ENCODE assay signal across 17 cellular contexts in genomic region chr13:113454936-113455335, GRCh38. TPM values are rescaled to one million over a fixed set of nuclear protein-coding genes. Genes with fewer than 3 reads are reported as not detected.
DNase-seq lines count a peak whose midpoint lies in the region; ATAC-seq and TF ChIP-seq lines count a peak whose summit lies in the region.
"Had no signal": no experiment of that assay in that cellular context is flagged by ENCODE, and none has a peak within 500 bp of the region (broad histone marks: within the 10 kb centered on the region; RNA-seq: fewer than 3 reads in every experiment).

No MANE protein-coding gene starts in this region.

- H4K20me1 ChIP-seq in Karpas-422 (ENCODE audit: insufficient read depth, low read depth, low read length), result no peaks in the 10 kb centered on the region

- H3K4me2 ChIP-seq in Karpas-422 (ENCODE audit: low read depth, low read length, poor library complexity, severe bottlenecking), result no peak overlapping the region

- DNase-seq in heart left ventricle (peak in 1 of 5 donors; percentile 24), left cardiac atrium (no peak), Karpas-422 (no peak), ecto neural progenitor cell (ENCODE audit: low spot score) (peak; percentile 29), sigmoid colon (no peak), chondrocyte (ENCODE audit: low spot score) (no peak)
- DNase-seq: CD4-positive, CD25-positive, alpha-beta regulatory T cell; HCEC 1CT; IMR-90; Kasumi-1; NCI-H1417; NCI-H187 treated with DMSO at 0.1 percent for 48 hours; NCI-H748 treated with DMSO at 0.1 percent for 48 hours; PC-3 had no signal

- TF ChIP-seq POLR2A in heart left ventricle (IDR thresholded peaks at IDR 0.05) (no peak), sigmoid colon (IDR thresholded peaks at IDR 0.05) (no peak)

- H3K9ac ChIP-seq in Karpas-422 (ENCODE audit: low read length), result no peak overlapping the region

- H3K4me1 ChIP-seq in heart left ventricle, result peaks cover 0 to 43% (median 11%) of the 10 kb centered on the region in 12 donors
- peaks cover 57% of the 10 kb centered on the region for H3K4me1 ChIP-seq in Karpas-422 (ENCODE audit: low read length)
- H3K4me1 ChIP-seq in sigmoid colon, result peaks cover 0 to 40% (median 28%) of the 10 kb centered on the region in 4 donors

- H3K9me3 Mint-ChIP-seq in chondrocyte (ENCODE audit: low read depth), result no peaks in the 10 kb centered on the region
- H3K9me3 Mint-ChIP-seq: CD4-positive, CD25-positive, alpha-beta regulatory T cell had no signal

- no peak overlapping the region for H3K4me3 Mint-ChIP-seq in chondrocyte (ENCODE audit: unreplicated experiment)
- H3K4me3 Mint-ChIP-seq: B cell; CD4-positive, CD25-positive, alpha-beta regulatory T cell had no signal

- no peaks in the 10 kb centered on the region for H3K79me2 ChIP-seq in Karpas-422 (ENCODE audit: low read length)

- H2AFZ ChIP-seq in Karpas-422 (ENCODE audit: low read length), result no peak overlapping the region

- H3K27me3 ChIP-seq in heart left ventricle (no peaks in the 10 kb centered on the region), Karpas-422 (ENCODE audit: low read length) (no peaks in the 10 kb centered on the region), sigmoid colon (no peaks in the 10 kb centered on the region)

- intact Hi-C loops in heart left ventricle (cut with DNase I), result loop anchor here in 8 of 10 donors (5.0 kb wide), 2 partner anchors 37 to 107 kb away; partner anchors contain the start of gene DCUN1D2 (in 4 of the 8)
- intact Hi-C loops in left cardiac atrium (cut with DNase I), result loop anchor here (5.0 to 10.0 kb wide), 5 partner anchors 32 to 110 kb away; no protein-coding TSS in a partner anchor
- intact Hi-C loops in sigmoid colon (cut with DNase I), result loop anchor here (2.0 to 5.0 kb wide), 2 partner anchors 36 to 107 kb away; partner anchors contain the start of gene DCUN1D2

- no peak overlapping the region for H3K4me3 ChIP-seq in heart left ventricle
- no peak overlapping the region for H3K4me3 ChIP-seq in Karpas-422 (ENCODE audit: low read length)
- no peak overlapping the region for H3K4me3 ChIP-seq in sigmoid colon

- TF ChIP-seq EP300 in sigmoid colon (IDR thresholded peaks at IDR 0.05), result no peak

- peaks cover 13% of the 10 kb centered on the region for H3K36me3 Mint-ChIP-seq in chondrocyte (ENCODE audit: low read depth)

- H3K27ac ChIP-seq in heart left ventricle, result peak overlapping the region in 11 of 12 donors; percentile 60 to 96 (median 88)
- H3K27ac ChIP-seq in Karpas-422 (ENCODE audit: low read length), result peak overlapping the region; percentile 91; the same call in 1 of the 2 replicates
- H3K27ac ChIP-seq in sigmoid colon, result peak overlapping the region in 3 of 4 donors; percentile 73 to 79 (median 79)

- no peak for ATAC-seq in heart left ventricle
- no peak for ATAC-seq in left cardiac atrium
- ATAC-seq in GM21381 (IDR thresholded peaks at IDR 0.05; ENCODE audit: unreplicated experiment), result no peak
- no peak for ATAC-seq in GM21825 (IDR thresholded peaks at IDR 0.05; ENCODE audit: unreplicated experiment)
- ATAC-seq: PC-3 had no signal

- H3K9me2 ChIP-seq in Karpas-422 (replicated peaks; ENCODE audit: insufficient read depth, low read length), result no peaks in the 10 kb centered on the region

- H3K9me3 ChIP-seq in heart left ventricle, result no peaks in the 10 kb centered on the region
- H3K9me3 ChIP-seq in Karpas-422 (ENCODE audit: low read length), result no peaks in the 10 kb centered on the region
- H3K9me3 ChIP-seq in sigmoid colon, result no peaks in the 10 kb centered on the region

- TF ChIP-seq CTCF in heart left ventricle (IDR thresholded peaks at IDR 0.05) (no peak), sigmoid colon (IDR thresholded peaks at IDR 0.05) (no peak), chondrocyte (IDR thresholded peaks at IDR 0.05) (no peak)

- H3K27ac Mint-ChIP-seq in chondrocyte (ENCODE audit: unreplicated experiment), result no peak overlapping the region
- H3K27ac Mint-ChIP-seq: B cell had no signal

- H3K36me3 ChIP-seq in heart left ventricle (peaks cover 0 to 54% (median 48%) of the 10 kb centered on the region in 9 donors), Karpas-422 (ENCODE audit: insufficient read depth, low read length) (peaks cover 23% of the 10 kb centered on the region), sigmoid colon (peaks cover 2 to 42% (median 17%) of the 10 kb centered on the region in 4 donors)

- no peaks in the 10 kb centered on the region for H3K27me3 Mint-ChIP-seq in chondrocyte (ENCODE audit: low read depth)
- H3K27me3 Mint-ChIP-seq: B cell; CD4-positive, CD25-positive, alpha-beta regulatory T cell had no signal

- peaks cover 9% of the 10 kb centered on the region for H3K4me1 Mint-ChIP-seq in chondrocyte (ENCODE audit: low read depth)

- WGBS in heart left ventricle, 4 donors, result 78 to 85% (median 82%) methylated on average over 13 of the region's 13 CpGs
- 95 to 97% methylated on average over 13 of the region's 13 CpGs for WGBS in sigmoid colon, 2 donors

RNA-seq across cellular contexts. Expression of gene ADPRHL1, which starts 1.6 kb away (rescaled TPM):
- total RNA-seq in heart left ventricle, result 100 to 1,000 TPM; 329 to 774 (median 572) TPM
- 100 to 1,000 TPM; 160 to 252 TPM for polyA plus RNA-seq in heart left ventricle
- 100 to 1,000 TPM; 241 to 245 TPM for total RNA-seq in left cardiac atrium
- 8.9 and 10.2 TPM in 2 replicates for total RNA-seq in Karpas-422 (2014; rRNA removed; shearing (Covaris generic); ENCODE audit: low replicate concordance)
- total RNA-seq in sigmoid colon, result 1 to 10 TPM; 2.3 to 7.8 (median 4.5) TPM
- polyA plus RNA-seq in sigmoid colon, result 1 to 10 TPM; 1.2 to 4.9 (median 4.2) TPM
- 6.3 to 8.8 TPM (median 8.4 TPM) in 3 replicates for total RNA-seq in chondrocyte

RNA-seq across cellular contexts. Expression of gene DCUN1D2, which starts 35.6 kb away (rescaled TPM):
- total RNA-seq in heart left ventricle (100 to 1,000 TPM in 7 of 9 donors, 10 to 100 TPM in 2; 95.4 to 247 (median 159) TPM), left cardiac atrium (10 to 100 TPM; 81.1 to 94.3 TPM), sigmoid colon (10 to 100 TPM; 20.6 to 33.0 (median 27.6) TPM), chondrocyte (17.0 to 24.9 TPM (median 19.5 TPM) in 3 replicates)
- polyA plus RNA-seq in heart left ventricle (10 to 100 TPM; 68.7 to 83.9 TPM), sigmoid colon (10 to 100 TPM in 1 of 3 donors, 1 to 10 TPM in 2; 6.6 to 10.2 (median 7.9) TPM)
- 26.2 and 31.1 TPM in 2 replicates for total RNA-seq in Karpas-422 (2014; rRNA removed; shearing (Covaris generic); ENCODE audit: low replicate concordance)

Comparison
In these comparisons a context has a peak if more than half of its experiments do, and no peak if none do; other contexts are left out.
1. RNA of gene ADPRHL1, which starts 1.6 kb away (total RNA-seq): 329 to 774 TPM in heart left ventricle and 241 to 245 TPM in left cardiac atrium; 8.9 to 10.2 TPM in Karpas-422, 6.3 to 8.8 TPM in chondrocyte and 2.3 to 7.8 TPM in sigmoid colon; every median in the first group is over 10 times any median in the second.
2. Peak in every context shown above with its lines, with median percentiles within 50 percentile points of each other: H3K27ac ChIP-seq.